In the genomic region with DNA sequence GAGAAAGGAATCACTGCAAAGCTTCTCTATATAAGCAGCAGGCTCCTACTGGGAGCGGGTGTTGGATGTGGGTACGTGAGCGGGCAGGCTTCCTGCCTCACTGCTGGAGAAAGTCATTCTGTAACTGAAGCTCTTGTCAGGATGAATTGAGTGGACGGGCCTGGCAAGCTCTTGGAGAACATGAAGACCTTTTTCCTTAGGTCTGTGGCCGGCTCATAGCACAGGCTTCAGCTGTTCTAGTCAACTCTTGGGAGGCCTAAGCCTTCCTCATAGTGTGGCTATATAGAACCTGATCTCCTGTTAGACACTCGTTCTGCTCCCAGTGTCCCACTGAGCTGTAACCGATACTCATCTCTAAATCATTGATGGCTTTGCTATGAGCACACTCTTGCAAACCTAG, we compare ENCODE assay signal across 23 cellular contexts.
"Had no signal": no experiment of that assay in that cellular context is flagged by ENCODE, and none has a peak within 500 bp of the region (broad histone marks: within the 10 kb centered on the region; RNA-seq: fewer than 3 reads in every experiment).

No MANE protein-coding gene starts in this region.

- H3K9me3 ChIP-seq: esophagus squamous epithelium, lower lobe of right lung, right atrium auricular region, sigmoid colon, tibial artery had no signal

- H3K27ac ChIP-seq: esophagus squamous epithelium, lower lobe of right lung, neural progenitor cell, parathyroid adenoma, right atrium auricular region, sigmoid colon, stomach, tibial artery had no signal

- H3K36me3 Mint-ChIP-seq: immature natural killer cell; memory B cell; natural killer cell; neural progenitor cell; stimulated activated effector memory CD8-positive, alpha-beta T cell treated with anti-CD3 and anti-CD28 coated beads, Interleukin-12 subunit alpha, Interleukin-12 subunit beta, amount 100 ng/mL, for 72 hours; type B pancreatic cell had no signal

- H3K9me3 Mint-ChIP-seq: dendritic cell treated with granulocyte-macrophage colony-stimulating factor and Interleukin-4, amounts not matched to agents 40 ng/mL and 50 ng/mL, for 4 days; immature natural killer cell; memory B cell; natural killer cell; neural progenitor cell; stimulated activated effector memory CD8-positive, alpha-beta T cell treated with anti-CD3 and anti-CD28 coated beads, Interleukin-12 subunit alpha, Interleukin-12 subunit beta, amount 100 ng/mL, for 72 hours had no signal

- H3K4me1 ChIP-seq: esophagus squamous epithelium, lower lobe of right lung, neural progenitor cell, parathyroid adenoma, right atrium auricular region, stomach had no signal

- H3K36me3 ChIP-seq: esophagus squamous epithelium, lower lobe of right lung, neural progenitor cell, right atrium auricular region, sigmoid colon, stomach, tibial artery had no signal

- H3K4me3 ChIP-seq: esophagus squamous epithelium, lower lobe of right lung, neural progenitor cell, right atrium auricular region, sigmoid colon, stomach, tibial artery had no signal

- H3K4me2 ChIP-seq: neural progenitor cell had no signal

- H3K4me1 Mint-ChIP-seq: immature natural killer cell; memory B cell; natural killer cell; stimulated activated effector memory CD8-positive, alpha-beta T cell treated with anti-CD3 and anti-CD28 coated beads, Interleukin-12 subunit alpha, Interleukin-12 subunit beta, amount 100 ng/mL, for 72 hours had no signal

- ATAC-seq: natural killer cell; stimulated activated effector memory CD8-positive, alpha-beta T cell treated with anti-CD3 and anti-CD28 coated beads, Interleukin-12 subunit alpha, Interleukin-12 subunit beta, amount 100 ng/mL, for 72 hours had no signal

- H3K9ac ChIP-seq: neural progenitor cell, parathyroid adenoma had no signal

- H2AFZ ChIP-seq: neural progenitor cell, parathyroid adenoma had no signal

- H3K27ac Mint-ChIP-seq: dendritic cell treated with granulocyte-macrophage colony-stimulating factor and Interleukin-4, amounts not matched to agents 40 ng/mL and 50 ng/mL, for 4 days; immature natural killer cell; memory B cell; natural killer cell; neural progenitor cell; progenitor cell of endocrine pancreas; stimulated activated effector memory CD8-positive, alpha-beta T cell treated with anti-CD3 and anti-CD28 coated beads, Interleukin-12 subunit alpha, Interleukin-12 subunit beta, amount 100 ng/mL, for 72 hours; type B pancreatic cell had no signal

- H3K4me3 Mint-ChIP-seq: dendritic cell treated with granulocyte-macrophage colony-stimulating factor and Interleukin-4, amounts not matched to agents 40 ng/mL and 50 ng/mL, for 4 days; immature natural killer cell; memory B cell; natural killer cell; neural progenitor cell; stimulated activated effector memory CD8-positive, alpha-beta T cell treated with anti-CD3 and anti-CD28 coated beads, Interleukin-12 subunit alpha, Interleukin-12 subunit beta, amount 100 ng/mL, for 72 hours; type B pancreatic cell had no signal

- DNase-seq: effector CD8-positive, alpha-beta T cell; erythroblast; esophagus squamous epithelium; foreskin melanocyte; hypothalamus; immature natural killer cell; left ventricle myocardium superior; natural killer cell; sigmoid colon; stimulated activated CD4-positive, alpha-beta T cell treated with anti-CD3 and anti-CD28 coated beads, Interleukin-2, amount 100 ng/mL, for 24 hours; stimulated activated CD4-positive, alpha-beta T cell treated with anti-CD3 and anti-CD28 coated beads, Interleukin-4, amount 100 ng/mL, for 24 hours; stimulated activated naive CD4-positive, alpha-beta T cell treated with Interleukin-2 at 50 U/mL for 16 hours; stomach had no signal

- H3K79me2 ChIP-seq: parathyroid adenoma had no signal

- H3K27me3 Mint-ChIP-seq: dendritic cell treated with granulocyte-macrophage colony-stimulating factor and Interleukin-4, amounts not matched to agents 40 ng/mL and 50 ng/mL, for 4 days; memory B cell; progenitor cell of endocrine pancreas; type B pancreatic cell had no signal

- H3K27me3 ChIP-seq: esophagus squamous epithelium, neural progenitor cell, right atrium auricular region, sigmoid colon, tibial artery had no signal
